ENCODE assay signal across 15 cellular contexts in the genomic region with DNA sequence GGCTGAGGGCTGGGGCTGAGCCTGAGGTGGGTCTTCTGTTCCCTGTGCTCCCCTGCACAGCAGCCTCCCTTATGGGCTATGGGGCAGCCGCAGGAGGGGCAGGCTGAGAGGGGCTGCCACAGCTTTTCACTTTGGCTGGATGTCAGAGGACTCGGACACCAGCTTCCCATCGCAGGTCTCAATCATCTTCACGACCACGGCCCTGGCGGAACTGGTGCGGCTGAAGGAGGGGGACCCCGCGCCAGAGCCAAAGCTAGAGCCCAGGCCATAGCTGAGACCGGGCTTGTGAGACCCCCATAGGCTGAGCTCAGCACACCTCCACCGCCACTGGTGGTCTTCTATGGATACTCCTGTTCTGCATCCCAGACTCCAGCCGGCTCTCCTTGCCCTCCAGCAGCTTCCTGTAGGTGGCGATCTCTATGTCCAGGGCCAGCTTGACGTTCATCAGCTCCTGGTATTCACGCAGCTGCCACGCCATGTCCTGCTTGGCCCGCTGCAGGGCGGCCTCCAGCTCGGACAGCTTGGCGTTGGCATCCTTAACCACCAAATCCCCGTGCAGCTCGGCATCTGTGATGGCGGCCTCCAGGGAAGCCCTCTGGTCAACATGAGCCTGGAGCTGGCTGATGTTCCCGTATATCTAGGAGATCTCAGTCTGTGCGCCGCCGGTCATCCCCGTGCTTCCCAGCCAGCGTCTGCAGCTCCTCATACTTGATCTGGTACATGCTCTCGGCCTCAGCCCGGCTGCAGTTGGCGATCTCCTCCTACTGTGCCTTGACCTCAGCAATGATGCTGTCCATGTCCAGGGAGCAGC.
"Had no signal": no experiment of that assay in that cellular context is flagged by ENCODE, and none has a peak within 500 bp of the region (broad histone marks: within the 10 kb centered on the region; RNA-seq: fewer than 3 reads in every experiment).

No MANE protein-coding gene starts in this region.

- H3K27me3 Mint-ChIP-seq: stimulated activated naive CD8-positive, alpha-beta T cell treated with anti-CD3 and anti-CD28 coated beads, Interleukin-15, amount 100 ng/mL, for 72 hours had no signal

- H3K36me3 ChIP-seq: sigmoid colon had no signal

- H3K27me3 ChIP-seq: body of pancreas, sigmoid colon had no signal

- H3K9me3 Mint-ChIP-seq: activated naive CD4-positive, alpha-beta T cell treated with anti-CD3 and anti-CD28 coated beads for 36 hours; nephron progenitor cell had no signal

- H3K4me1 ChIP-seq: body of pancreas, sigmoid colon had no signal

- H3K27ac Mint-ChIP-seq: activated naive CD4-positive, alpha-beta T cell treated with anti-CD3 and anti-CD28 coated beads for 36 hours; activated T-helper 1 cell treated with anti-CD3 and anti-CD28 coated beads, Interleukin-12 subunit alpha, Interleukin-12 subunit beta, Interleukin-2, Interleukin-4 antibody, amounts not matched to agents 30 ng/mL and 10 ng/mL and 1 ng/mL, durations not matched to agents 14 hours and 24 hours and 36 hours; immature natural killer cell; stimulated activated naive CD8-positive, alpha-beta T cell treated with anti-CD3 and anti-CD28 coated beads, Interleukin-15, amount 100 ng/mL, for 72 hours had no signal

- H3K27ac ChIP-seq: body of pancreas, coronary artery, sigmoid colon had no signal

- H3K4me3 Mint-ChIP-seq: activated naive CD4-positive, alpha-beta T cell treated with anti-CD3 and anti-CD28 coated beads for 36 hours; activated T-helper 1 cell treated with anti-CD3 and anti-CD28 coated beads, Interleukin-12 subunit alpha, Interleukin-12 subunit beta, Interleukin-2, Interleukin-4 antibody, amounts not matched to agents 30 ng/mL and 10 ng/mL and 1 ng/mL, durations not matched to agents 14 hours and 24 hours and 36 hours; immature natural killer cell; nephron progenitor cell; stimulated activated naive CD8-positive, alpha-beta T cell treated with anti-CD3 and anti-CD28 coated beads, Interleukin-15, amount 100 ng/mL, for 72 hours had no signal

- H3K4me1 Mint-ChIP-seq: immature natural killer cell; nephron progenitor cell; stimulated activated naive CD8-positive, alpha-beta T cell treated with anti-CD3 and anti-CD28 coated beads, Interleukin-15, amount 100 ng/mL, for 72 hours had no signal

- H3K4me3 ChIP-seq: body of pancreas, coronary artery, sigmoid colon had no signal

- DNase-seq: activated naive CD4-positive, alpha-beta T cell treated with anti-CD3 and anti-CD28 coated beads for 36 hours; body of pancreas; central memory CD4-positive, alpha-beta T cell; effector CD4-positive, alpha-beta T cell; foreskin melanocyte; head of caudate nucleus; immature natural killer cell; nephron progenitor cell; sigmoid colon; stimulated activated CD4-positive, alpha-beta T cell treated with anti-CD3 and anti-CD28 coated beads, Interleukin-1b, Interleukin-23, amount 100 ng/mL, for 48 hours; stimulated activated naive CD8-positive, alpha-beta T cell treated with anti-CD3 and anti-CD28 coated beads, Interleukin-15, amount 100 ng/mL, for 72 hours had no signal

- H3K36me3 Mint-ChIP-seq: immature natural killer cell had no signal

- FAIRE-seq: endothelial cell of umbilical vein had no signal

- H3K9me3 ChIP-seq: sigmoid colon had no signal

- ATAC-seq: activated CD4-positive, CD25-positive, alpha-beta regulatory T cell treated with anti-CD3 and anti-CD28 coated beads, Interleukin-2, amount 50 U/mL, for 24 hours; body of pancreas; stimulated activated naive CD8-positive, alpha-beta T cell treated with anti-CD3 and anti-CD28 coated beads, Interleukin-15, amount 100 ng/mL, for 72 hours had no signal
